Comparison of ENCODE assay signal across 1 cellular context in the genomic region with DNA sequence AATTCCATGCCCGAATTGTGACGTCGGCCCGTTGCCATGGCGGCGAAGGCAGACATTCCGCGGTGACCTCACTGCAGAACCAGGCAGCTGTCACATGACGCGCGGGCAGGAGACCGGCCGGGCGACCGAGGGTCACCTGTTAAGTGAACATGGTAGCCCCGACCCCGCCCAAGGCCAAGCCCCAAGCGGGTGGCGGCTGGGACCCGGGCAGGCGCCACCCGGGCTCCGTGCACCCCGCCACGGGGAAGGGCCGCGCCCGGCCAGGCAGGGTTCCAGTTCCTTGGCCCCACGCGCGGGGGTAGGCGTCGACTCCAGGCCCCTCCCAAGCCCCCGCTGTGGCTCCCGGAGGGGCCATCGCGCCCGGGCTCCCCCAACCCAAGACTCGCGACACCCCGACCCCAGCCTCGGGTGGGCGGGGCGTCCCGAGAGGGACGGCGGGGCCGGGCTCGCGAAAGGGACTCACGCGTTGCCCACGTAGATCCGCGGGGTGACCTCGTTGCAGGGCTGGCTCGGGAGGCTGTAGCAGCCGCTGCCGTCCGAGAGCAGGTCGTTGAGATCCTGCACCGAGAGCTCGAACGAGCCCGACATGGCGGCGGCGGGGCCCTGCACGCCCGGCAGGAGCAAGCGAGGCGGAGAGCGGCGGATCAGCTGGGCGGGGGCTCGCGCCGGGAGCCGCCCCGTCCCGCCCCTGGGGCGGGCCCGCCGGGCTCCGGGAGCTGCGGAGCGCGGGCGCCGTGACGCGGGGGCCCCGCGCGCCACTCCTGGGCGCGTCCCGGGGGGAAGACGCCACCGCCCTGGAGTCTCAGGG.
TF ChIP-seq lines count a peak whose summit lies in the region.

A gene (minus strand): TSS at position 641 of the 808 bp plus-strand sequence. CDS start 53 bp downstream, at position 588.

TF ChIP-seq in HEK293, 187 proteins besides CTCF, POLR2A, EP300 and RAD21 (continued from another document):
- TF ChIP-seq, protein P1, sequence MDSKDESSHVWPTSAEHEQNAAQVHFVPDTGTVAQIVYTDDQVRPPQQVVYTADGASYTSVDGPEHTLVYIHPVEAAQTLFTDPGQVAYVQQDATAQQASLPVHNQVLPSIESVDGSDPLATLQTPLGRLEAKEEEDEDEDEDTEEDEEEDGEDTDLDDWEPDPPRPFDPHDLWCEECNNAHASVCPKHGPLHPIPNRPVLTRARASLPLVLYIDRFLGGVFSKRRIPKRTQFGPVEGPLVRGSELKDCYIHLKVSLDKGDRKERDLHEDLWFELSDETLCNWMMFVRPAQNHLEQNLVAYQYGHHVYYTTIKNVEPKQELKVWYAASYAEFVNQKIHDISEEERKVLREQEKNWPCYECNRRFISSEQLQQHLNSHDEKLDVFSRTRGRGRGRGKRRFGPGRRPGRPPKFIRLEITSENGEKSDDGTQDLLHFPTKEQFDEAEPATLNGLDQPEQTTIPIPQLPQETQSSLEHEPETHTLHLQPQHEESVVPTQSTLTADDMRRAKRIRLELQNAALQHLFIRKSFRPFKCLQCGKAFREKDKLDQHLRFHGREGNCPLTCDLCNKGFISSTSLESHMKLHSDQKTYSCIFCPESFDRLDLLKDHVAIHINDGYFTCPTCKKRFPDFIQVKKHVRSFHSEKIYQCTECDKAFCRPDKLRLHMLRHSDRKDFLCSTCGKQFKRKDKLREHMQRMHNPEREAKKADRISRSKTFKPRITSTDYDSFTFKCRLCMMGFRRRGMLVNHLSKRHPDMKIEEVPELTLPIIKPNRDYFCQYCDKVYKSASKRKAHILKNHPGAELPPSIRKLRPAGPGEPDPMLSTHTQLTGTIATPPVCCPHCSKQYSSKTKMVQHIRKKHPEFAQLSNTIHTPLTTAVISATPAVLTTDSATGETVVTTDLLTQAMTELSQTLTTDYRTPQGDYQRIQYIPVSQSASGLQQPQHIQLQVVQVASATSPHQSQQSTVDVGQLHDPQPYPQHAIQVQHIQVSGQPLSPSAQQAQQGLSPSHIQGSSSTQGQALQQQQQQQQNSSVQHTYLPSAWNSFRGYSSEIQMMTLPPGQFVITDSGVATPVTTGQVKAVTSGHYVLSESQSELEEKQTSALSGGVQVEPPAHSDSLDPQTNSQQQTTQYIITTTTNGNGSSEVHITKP (tag by site-specific recombination; IDR thresholded peaks at IDR 0.05) = peak; percentile 79
- TF ChIP-seq ZNF155 (tag by site-specific recombination; IDR thresholded peaks at IDR 0.05) = no peak
- TF ChIP-seq ZNF404 (tag by site-specific recombination; IDR thresholded peaks at IDR 0.05) = no peak
- TF ChIP-seq ZNF24 (tag by site-specific recombination; IDR thresholded peaks at IDR 0.05) = peak; percentile 53
- peak; percentile 18 for TF ChIP-seq ZNF335 (tag by site-specific recombination; conservative IDR thresholded peaks at IDR 0.05)
- peak; percentile 75 for TF ChIP-seq ZBTB8A (tag by site-specific recombination; IDR thresholded peaks at IDR 0.05)
- TF ChIP-seq, protein P2, sequence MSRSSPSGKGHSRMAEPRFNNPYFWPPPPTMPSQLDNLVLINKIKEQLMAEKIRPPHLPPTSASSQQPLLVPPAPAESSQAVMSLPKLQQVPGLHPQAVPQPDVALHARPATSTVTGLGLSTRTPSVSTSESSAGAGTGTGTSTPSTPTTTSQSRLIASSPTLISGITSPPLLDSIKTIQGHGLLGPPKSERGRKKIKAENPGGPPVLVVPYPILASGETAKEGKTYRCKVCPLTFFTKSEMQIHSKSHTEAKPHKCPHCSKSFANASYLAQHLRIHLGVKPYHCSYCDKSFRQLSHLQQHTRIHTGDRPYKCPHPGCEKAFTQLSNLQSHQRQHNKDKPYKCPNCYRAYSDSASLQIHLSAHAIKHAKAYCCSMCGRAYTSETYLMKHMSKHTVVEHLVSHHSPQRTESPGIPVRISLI (tag by site-specific recombination; IDR thresholded peaks at IDR 0.05) = no peak
- TF ChIP-seq ZFHX2 (tag by site-specific recombination; conservative IDR thresholded peaks at IDR 0.05) = peak; percentile 61; the same call in 1 of the 2 replicates
- TF ChIP-seq ZNF112 (tag by site-specific recombination; IDR thresholded peaks at IDR 0.05) = no peak
- no peak; the same call in 1 of the 2 replicates for TF ChIP-seq ZNF660 (tag by site-specific recombination; IDR thresholded peaks at IDR 0.05)
- peak; percentile 44 for TF ChIP-seq ZIC2 (tag by site-specific recombination; IDR thresholded peaks at IDR 0.05)
- TF ChIP-seq ZNF114 (tag by site-specific recombination; IDR thresholded peaks at IDR 0.05) = no peak
- no peak for TF ChIP-seq ZNF621 (tag by site-specific recombination; IDR thresholded peaks at IDR 0.05)
- TF ChIP-seq, protein P3, sequence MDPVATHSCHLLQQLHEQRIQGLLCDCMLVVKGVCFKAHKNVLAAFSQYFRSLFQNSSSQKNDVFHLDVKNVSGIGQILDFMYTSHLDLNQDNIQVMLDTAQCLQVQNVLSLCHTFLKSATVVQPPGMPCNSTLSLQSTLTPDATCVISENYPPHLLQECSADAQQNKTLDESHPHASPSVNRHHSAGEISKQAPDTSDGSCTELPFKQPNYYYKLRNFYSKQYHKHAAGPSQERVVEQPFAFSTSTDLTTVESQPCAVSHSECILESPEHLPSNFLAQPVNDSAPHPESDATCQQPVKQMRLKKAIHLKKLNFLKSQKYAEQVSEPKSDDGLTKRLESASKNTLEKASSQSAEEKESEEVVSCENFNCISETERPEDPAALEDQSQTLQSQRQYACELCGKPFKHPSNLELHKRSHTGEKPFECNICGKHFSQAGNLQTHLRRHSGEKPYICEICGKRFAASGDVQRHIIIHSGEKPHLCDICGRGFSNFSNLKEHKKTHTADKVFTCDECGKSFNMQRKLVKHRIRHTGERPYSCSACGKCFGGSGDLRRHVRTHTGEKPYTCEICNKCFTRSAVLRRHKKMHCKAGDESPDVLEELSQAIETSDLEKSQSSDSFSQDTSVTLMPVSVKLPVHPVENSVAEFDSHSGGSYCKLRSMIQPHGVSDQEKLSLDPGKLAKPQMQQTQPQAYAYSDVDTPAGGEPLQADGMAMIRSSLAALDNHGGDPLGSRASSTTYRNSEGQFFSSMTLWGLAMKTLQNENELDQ (tag by site-specific recombination; IDR thresholded peaks at IDR 0.05; ENCODE audit: low read depth) = no peak
- no peak for TF ChIP-seq ZNF266 (tag by site-specific recombination; IDR thresholded peaks at IDR 0.05; ENCODE audit: low read depth)
- TF ChIP-seq ZNF426 (tag by site-specific recombination; IDR thresholded peaks at IDR 0.05) = no peak
- TF ChIP-seq SP3 (tag by site-specific recombination; IDR thresholded peaks at IDR 0.05) = peak; percentile 85
- TF ChIP-seq, protein P4, sequence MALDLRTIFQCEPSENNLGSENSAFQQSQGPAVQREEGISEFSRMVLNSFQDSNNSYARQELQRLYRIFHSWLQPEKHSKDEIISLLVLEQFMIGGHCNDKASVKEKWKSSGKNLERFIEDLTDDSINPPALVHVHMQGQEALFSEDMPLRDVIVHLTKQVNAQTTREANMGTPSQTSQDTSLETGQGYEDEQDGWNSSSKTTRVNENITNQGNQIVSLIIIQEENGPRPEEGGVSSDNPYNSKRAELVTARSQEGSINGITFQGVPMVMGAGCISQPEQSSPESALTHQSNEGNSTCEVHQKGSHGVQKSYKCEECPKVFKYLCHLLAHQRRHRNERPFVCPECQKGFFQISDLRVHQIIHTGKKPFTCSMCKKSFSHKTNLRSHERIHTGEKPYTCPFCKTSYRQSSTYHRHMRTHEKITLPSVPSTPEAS (tag by site-specific recombination; IDR thresholded peaks at IDR 0.05) = no peak
- no peak for TF ChIP-seq ZNF140 (tag by site-specific recombination; IDR thresholded peaks at IDR 0.05)
- TF ChIP-seq, protein P5, sequence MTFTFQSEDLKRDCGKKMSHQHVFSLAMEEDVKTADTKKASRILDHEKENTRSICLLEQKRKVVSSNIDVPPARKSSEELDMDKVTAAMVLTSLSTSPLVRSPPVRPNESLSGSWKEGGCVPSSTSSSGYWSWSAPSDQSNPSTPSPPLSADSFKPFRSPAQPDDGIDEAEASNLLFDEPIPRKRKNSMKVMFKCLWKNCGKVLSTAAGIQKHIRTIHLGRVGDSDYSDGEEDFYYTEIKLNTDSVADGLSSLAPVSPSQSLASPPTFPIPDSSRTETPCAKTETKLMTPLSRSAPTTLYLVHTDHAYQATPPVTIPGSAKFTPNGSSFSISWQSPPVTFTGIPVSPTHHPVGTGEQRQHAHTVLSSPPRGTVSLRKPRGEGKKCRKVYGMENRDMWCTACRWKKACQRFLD (tag by site-specific recombination; IDR thresholded peaks at IDR 0.05) = peak; percentile 93
- TF ChIP-seq ZNF16 (tag by site-specific recombination; IDR thresholded peaks at IDR 0.05; ENCODE audit: low read depth) = no peak
- no peak for TF ChIP-seq ZNF626 (tag by site-specific recombination; IDR thresholded peaks at IDR 0.05)
- no peak for TF ChIP-seq BCL11A (tag by site-specific recombination; IDR thresholded peaks at IDR 0.05; ENCODE audit: low read depth)
- TF ChIP-seq ZNF23 (tag by site-specific recombination; IDR thresholded peaks at IDR 0.05; ENCODE audit: borderline replicate concordance) = no peak
- TF ChIP-seq, protein P6, sequence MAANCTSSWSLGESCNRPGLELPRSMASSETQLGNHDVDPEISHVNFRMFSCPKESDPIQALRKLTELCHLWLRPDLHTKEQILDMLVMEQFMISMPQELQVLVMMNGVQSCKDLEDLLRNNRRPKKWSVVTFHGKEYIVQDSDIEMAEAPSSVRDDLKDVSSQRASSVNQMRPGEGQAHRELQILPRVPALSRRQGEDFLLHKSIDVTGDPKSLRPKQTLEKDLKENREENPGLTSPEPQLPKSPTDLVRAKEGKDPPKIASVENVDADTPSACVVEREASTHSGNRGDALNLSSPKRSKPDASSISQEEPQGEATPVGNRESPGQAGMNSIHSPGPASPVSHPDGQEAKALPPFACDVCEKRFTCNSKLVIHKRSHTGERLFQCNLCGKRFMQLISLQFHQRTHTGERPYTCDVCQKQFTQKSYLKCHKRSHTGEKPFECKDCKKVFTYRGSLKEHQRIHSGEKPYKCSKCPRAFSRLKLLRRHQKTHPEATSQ (tag by site-specific recombination; IDR thresholded peaks at IDR 0.05) = no peak
- TF ChIP-seq ZNF610 (tag by site-specific recombination; IDR thresholded peaks at IDR 0.05; ENCODE audit: borderline replicate concordance) = no peak
- TF ChIP-seq ZNF521 (tag by site-specific recombination; IDR thresholded peaks at IDR 0.05) = no peak
- TF ChIP-seq ZNF132 (tag by site-specific recombination; IDR thresholded peaks at IDR 0.05; ENCODE audit: borderline replicate concordance) = no peak
- peak; percentile 81; the same call in 1 of the 2 replicates for TF ChIP-seq KLF8 (tag by site-specific recombination; IDR thresholded peaks at IDR 0.05)
- TF ChIP-seq ZNF549 (tag by site-specific recombination; IDR thresholded peaks at IDR 0.05) = no peak
- TF ChIP-seq, protein P7, sequence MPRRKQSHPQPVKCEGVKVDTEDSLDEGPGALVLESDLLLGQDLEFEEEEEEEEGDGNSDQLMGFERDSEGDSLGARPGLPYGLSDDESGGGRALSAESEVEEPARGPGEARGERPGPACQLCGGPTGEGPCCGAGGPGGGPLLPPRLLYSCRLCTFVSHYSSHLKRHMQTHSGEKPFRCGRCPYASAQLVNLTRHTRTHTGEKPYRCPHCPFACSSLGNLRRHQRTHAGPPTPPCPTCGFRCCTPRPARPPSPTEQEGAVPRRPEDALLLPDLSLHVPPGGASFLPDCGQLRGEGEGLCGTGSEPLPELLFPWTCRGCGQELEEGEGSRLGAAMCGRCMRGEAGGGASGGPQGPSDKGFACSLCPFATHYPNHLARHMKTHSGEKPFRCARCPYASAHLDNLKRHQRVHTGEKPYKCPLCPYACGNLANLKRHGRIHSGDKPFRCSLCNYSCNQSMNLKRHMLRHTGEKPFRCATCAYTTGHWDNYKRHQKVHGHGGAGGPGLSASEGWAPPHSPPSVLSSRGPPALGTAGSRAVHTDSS (tag by site-specific recombination; IDR thresholded peaks at IDR 0.05) = no peak
